In genomic region chr4:102734116-102734515, GRCh38 we compare ENCODE assay signal across 1 cellular context.
TF ChIP-seq lines count a peak whose summit lies in the region.

No MANE protein-coding gene starts in this region.

TF ChIP-seq in K562, 482 proteins besides CTCF, POLR2A, EP300 and RAD21 (continued from another document):
- no peak for TF ChIP-seq ZBTB40 (IDR thresholded peaks at IDR 0.05)
- TF ChIP-seq ZBTB40 (CRISPR knock-in tag; IDR thresholded peaks at IDR 0.05): 0 out of 2 replicates have a peak, but pooled peaks have one; percentile 16
- TF ChIP-seq SIX5 (IDR thresholded peaks at IDR 0.05; ENCODE audit: borderline replicate concordance in 1 of 2, insufficient read depth in 1 of 2, low read depth in 1 of 2, low read length in 2 of 2): no peak
